In genomic region chr4:56799291-56799823, GRCh38 we compare ENCODE assay signal across 8 cellular contexts. TPM values are rescaled to one million over a fixed set of nuclear protein-coding genes. Genes with fewer than 3 reads are reported as not detected.
DNase-seq lines count a peak whose midpoint lies in the region; ATAC-seq and TF ChIP-seq lines count a peak whose summit lies in the region.

No MANE protein-coding gene starts in this region.

- no peak for TF ChIP-seq CTCF in GM23338 (conservative IDR thresholded peaks at IDR 0.05; ENCODE audit: low read depth in 2 of 2)
- TF ChIP-seq CTCF in WTC11 (IDR thresholded peaks at IDR 0.05) = no peak

- ATAC-seq in GM23338 (no peak), WTC11 (no peak), left ventricle myocardium superior (peak; percentile 19), GM19395 (IDR thresholded peaks at IDR 0.05; ENCODE audit: unreplicated experiment) (no peak), GM21515 (IDR thresholded peaks at IDR 0.05; ENCODE audit: unreplicated experiment) (no peak)

- peak overlapping the region; percentile 78 for H3K4me3 Mint-ChIP-seq in GM23338
- peak overlapping the region; percentile 82 for H3K4me3 Mint-ChIP-seq in WTC11

- no peaks in the 10 kb centered on the region for H3F3A ChIP-seq in GM23338 (replicated peaks; ENCODE audit: low read depth)

- H2AFZ ChIP-seq in GM23338 = no peak overlapping the region

- CTCF ChIA-PET in WTC11 (lab: Charles Lee) = interaction anchor here (0.8 to 1.9 kb wide), 25 partner anchors 10 to 255 kb away, joined by 3 to 20 read pairs (median 4); partner anchors contain the start of gene SPINK2

- H3K4me2 ChIP-seq in GM23338 = peak overlapping the region; percentile 77

- no peaks in the 10 kb centered on the region for H3K79me2 ChIP-seq in GM23338 (replicated peaks; ENCODE audit: insufficient read depth)

- peaks cover 9% of the 10 kb centered on the region for H3K27me3 Mint-ChIP-seq in GM23338 (ENCODE audit: insufficient read depth, low read depth, poor library complexity)
- H3K27me3 Mint-ChIP-seq in WTC11 (ENCODE audit: low read depth) = peaks cover 17% of the 10 kb centered on the region

- H3K4me3 ChIP-seq in GM23338 (peak overlapping the region; percentile 53), skeletal muscle tissue (ENCODE audit: low read length in 3 of 3) (peak overlapping the region; percentile 94 to 96 (median 94))

- H3K4me1 ChIP-seq in GM23338 (ENCODE audit: insufficient read depth) (no peaks in the 10 kb centered on the region), skeletal muscle tissue (ENCODE audit: control insufficient read depth in 3 of 3, insufficient read depth in 3 of 3, low read length in 3 of 3) (peaks cover 4 to 10% (median 7%) of the 10 kb centered on the region in 3 donors)

- no peaks in the 10 kb centered on the region for H4K20me1 ChIP-seq in GM23338 (replicated peaks; ENCODE audit: insufficient read depth)

- no peak overlapping the region for H3K27ac Mint-ChIP-seq in GM23338
- H3K27ac Mint-ChIP-seq in WTC11 = no peak overlapping the region

- no peaks in the 10 kb centered on the region for H3K36me3 Mint-ChIP-seq in GM23338 (ENCODE audit: low read depth)
- H3K36me3 Mint-ChIP-seq in WTC11 = no peaks in the 10 kb centered on the region

- intact Hi-C loops in left ventricle myocardium superior (cut with micrococcal nuclease) = no loop called here

- no peak overlapping the region for H3K27ac ChIP-seq in GM23338 (ENCODE audit: low read depth)
- peak overlapping the region; percentile 48 for H3K27ac ChIP-seq in skeletal muscle tissue (ENCODE audit: low read depth, low read length)

- no peaks in the 10 kb centered on the region for H3K9me3 ChIP-seq in skeletal muscle tissue (ENCODE audit: control insufficient read depth in 3 of 3, low read length in 3 of 3)

- no peaks in the 10 kb centered on the region for H3K9me3 Mint-ChIP-seq in GM23338
- no peaks in the 10 kb centered on the region; the same call in 1 of the 2 replicates for H3K9me3 Mint-ChIP-seq in WTC11

- H3K27me3 ChIP-seq in GM23338 (ENCODE audit: insufficient read depth) = peaks cover 12% of the 10 kb centered on the region
- H3K27me3 ChIP-seq in skeletal muscle tissue (ENCODE audit: control insufficient read depth in 3 of 3, insufficient read depth in 3 of 3, low read length in 3 of 3) = no peaks in the 10 kb centered on the region

- H3K9ac ChIP-seq in skeletal muscle tissue (ENCODE audit: low read depth in 1 of 3, low read length in 3 of 3) = peak overlapping the region; percentile 79 to 87 (median 84)

- H3K9me2 ChIP-seq in GM23338 (ENCODE audit: insufficient read depth) = 0 out of 2 replicates have a peak, but pooled peaks cover 3% of the 10 kb centered on the region

- POLR2A ChIA-PET in WTC11 (lab: Charles Lee) = no interaction called here

- H3K4me1 Mint-ChIP-seq in GM23338 = peaks cover 3% of the 10 kb centered on the region; the same call in 2 of the 3 replicates
- H3K4me1 Mint-ChIP-seq in WTC11 = peaks cover 3% of the 10 kb centered on the region; the same call in 1 of the 2 replicates

- no peaks in the 10 kb centered on the region for H3K36me3 ChIP-seq in GM23338 (ENCODE audit: insufficient read depth)
- H3K36me3 ChIP-seq in skeletal muscle tissue (ENCODE audit: control insufficient read depth in 3 of 3, insufficient read depth in 3 of 3, low read length in 3 of 3) = no peaks in the 10 kb centered on the region

- DNase-seq in GM23338 (ENCODE audit: low spot score) (no peak), WTC11 (ENCODE audit: low spot score) (no peak), left ventricle myocardium superior (no peak), activated gamma-delta T cell (lab: John Stamatoyannopoulos, UW) (no peak), NCI-H2029 (lab: John Stamatoyannopoulos, UW) (no peak)

TF ChIP-seq in GM23338, 12 proteins besides CTCF, POLR2A, EP300 and RAD21 (continues in another document):
- TF ChIP-seq ZNF114 (CRISPR knock-in tag; IDR thresholded peaks at IDR 0.05) (no peak), POLR2AphosphoS5 (IDR thresholded peaks at IDR 0.05; ENCODE audit: low read depth) (no peak), CREB1 (CRISPR knock-in tag; IDR thresholded peaks at IDR 0.05; ENCODE audit: low read depth) (no peak), ETS1 (IDR thresholded peaks at IDR 0.05) (no peak), EZH2phosphoT487 (IDR thresholded peaks at IDR 0.05; ENCODE audit: unreplicated experiment) (no peak)

TF ChIP-seq in WTC11, 78 proteins besides CTCF, POLR2A, EP300 and RAD21:
- TF ChIP-seq ZNF396 (CRISPR knock-in tag; IDR thresholded peaks at IDR 0.05; ENCODE audit: borderline replicate concordance) (no peak), TEAD1 (CRISPR knock-in tag; IDR thresholded peaks at IDR 0.05) (no peak), NFATC4 (CRISPR knock-in tag; IDR thresholded peaks at IDR 0.05) (no peak), EMX1 (CRISPR knock-in tag; IDR thresholded peaks at IDR 0.05) (no peak), SMAD3 (CRISPR knock-in tag; IDR thresholded peaks at IDR 0.05; ENCODE audit: borderline replicate concordance) (no peak), NR2C2 (CRISPR knock-in tag; IDR thresholded peaks at IDR 0.05) (no peak)

RNA-seq across cellular contexts. Expression of gene SPINK2, which starts 22.1 kb away (rescaled TPM):
- total RNA-seq in GM23338 (2014; rRNA removed; shearing (Covaris generic)) = 0.73 TPM in 1 of 2 replicates, not detected in the other
- 4.3 and 6.4 TPM in 2 replicates for polyA plus RNA-seq in GM23338 (2016; fragmentation: Nextera tagmentation; extraction: Ambion mirVana)
- total RNA-seq in WTC11 (2021) = 0.92 to 1.6 TPM (median 1.3 TPM) in 3 replicates
- 0.74 TPM for total RNA-seq in left ventricle myocardium superior
- total RNA-seq in skeletal muscle tissue = not detected
